Comparison of ENCODE assay signal across 8 cellular contexts in genomic region chr16:16021988-16022682, GRCh38.
DNase-seq lines count a peak whose midpoint lies in the region; ATAC-seq and TF ChIP-seq lines count a peak whose summit lies in the region.

No MANE protein-coding gene starts in this region.

- POLR2A ChIA-PET in MCF 10A (lab: Yijun Ruan, JAX): interaction anchor here (0.6 to 2.6 kb wide), 19 partner anchors 8 to 379 kb away, joined by 3 to 17 read pairs (median 6); partner anchors contain the start of genes CEP20 and MARF1

- peaks cover 3 to 22% (median 11%) of the 10 kb centered on the region in 3 donors for H3K36me3 ChIP-seq in skeletal muscle tissue (ENCODE audit: control insufficient read depth in 3 of 3, insufficient read depth in 3 of 3, low read length in 3 of 3)

- no peaks in the 10 kb centered on the region for H3K27me3 ChIP-seq in skeletal muscle tissue (ENCODE audit: control insufficient read depth in 3 of 3, insufficient read depth in 3 of 3, low read length in 3 of 3)

- H3K9me3 ChIP-seq in skeletal muscle tissue (ENCODE audit: control insufficient read depth in 3 of 3, low read length in 3 of 3): no peaks in the 10 kb centered on the region

- TF ChIP-seq CTCF in NB4 (IDR thresholded peaks at IDR 0.05; ENCODE audit: low read depth, low read length) (no peak), MCF 10A (IDR thresholded peaks at IDR 0.05; ENCODE audit: unreplicated experiment) (no peak)

- H3K36me3 Mint-ChIP-seq in MCF 10A (ENCODE audit: insufficient read depth, unreplicated experiment): peaks cover 20% of the 10 kb centered on the region

- H3K27ac ChIP-seq in skeletal muscle tissue (ENCODE audit: low read depth, low read length): peak overlapping the region; percentile 91

- CTCF ChIA-PET in MCF 10A (lab: Yijun Ruan, JAX): interaction anchor here (0.6 to 3.8 kb wide), 4 partner anchors 76 to 148 kb away, joined by 3 to 33 read pairs (median 3); partner anchors contain the start of gene CEP20

- H3K9ac ChIP-seq in skeletal muscle tissue (ENCODE audit: low read depth in 1 of 3, low read length in 3 of 3): peak overlapping the region; percentile 78 to 81 (median 81)

- peak overlapping the region; percentile 69 for H3K27ac Mint-ChIP-seq in MCF 10A (ENCODE audit: low read depth, unreplicated experiment)

- H3K4me3 ChIP-seq in NB4 (ENCODE audit: low read depth, low read length): no peak overlapping the region
- H3K4me3 ChIP-seq in skeletal muscle tissue (ENCODE audit: low read length in 3 of 3): peak overlapping the region in 2 of 3 donors; percentile 22 to 46

- peaks cover 44% of the 10 kb centered on the region for H3K4me1 Mint-ChIP-seq in MCF 10A (ENCODE audit: insufficient read depth, unreplicated experiment)

- ATAC-seq in HG03521 (IDR thresholded peaks at IDR 0.05; ENCODE audit: unreplicated experiment) (no peak), HG03457 (IDR thresholded peaks at IDR 0.05; ENCODE audit: unreplicated experiment) (no peak)

- H3K4me1 ChIP-seq in skeletal muscle tissue (ENCODE audit: control insufficient read depth in 3 of 3, insufficient read depth in 3 of 3, low read length in 3 of 3): peaks cover 20 to 57% (median 40%) of the 10 kb centered on the region in 3 donors

- DNase-seq in D341Med (ENCODE audit: low spot score) (peak; percentile 51), NB4 (ENCODE audit: low read depth) (peak; percentile 76), MCF 10A (ENCODE audit: unreplicated experiment) (peak; percentile 97), inferior parietal cortex (ENCODE audit: extremely low spot score) (peak; percentile 73), NCI-H345 (lab: John Stamatoyannopoulos, UW) (no peak)

- H3K9me3 Mint-ChIP-seq in MCF 10A (ENCODE audit: unreplicated experiment): no peaks in the 10 kb centered on the region

- intact Hi-C loops in MCF 10A (cut with micrococcal nuclease): loop anchor here (1.0 kb wide), 2 partner anchors 143 to 147 kb away; no protein-coding TSS in a partner anchor

- no peak for TF ChIP-seq POLR2A in NB4 (IDR thresholded peaks at IDR 0.05; ENCODE audit: extremely low read depth, insufficient read length)

- no TSS peak for BruUV-seq in MCF 10A (replicated peaks; lab: Mats Ljungman, UMichigan)

- no peaks in the 10 kb centered on the region for H3K27me3 Mint-ChIP-seq in MCF 10A (ENCODE audit: insufficient read depth, unreplicated experiment)

- peak overlapping the region; percentile 28 for H3K4me3 Mint-ChIP-seq in MCF 10A (ENCODE audit: unreplicated experiment)
